ENCODE assay signal across 11 cellular contexts in the genomic region with DNA sequence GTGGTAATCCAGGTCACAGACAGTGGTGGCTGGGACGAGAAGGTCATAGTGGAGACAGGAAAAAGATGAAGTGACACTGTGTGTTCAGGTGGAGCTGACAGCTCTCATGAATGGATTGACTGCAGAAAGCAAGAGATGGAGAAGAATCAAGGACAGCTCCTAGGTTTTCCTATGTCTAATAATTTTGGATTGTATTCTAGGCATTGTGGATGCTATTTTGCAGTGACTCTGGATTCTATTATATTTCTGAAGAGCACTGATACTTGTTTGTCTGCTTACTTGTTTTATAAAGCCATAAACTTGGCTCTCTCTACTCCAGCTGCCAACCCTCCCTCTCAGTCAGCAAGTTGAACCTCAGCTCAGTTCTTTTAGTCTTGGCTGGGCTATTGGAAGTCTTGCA. TPM values are rescaled to one million over a fixed set of nuclear protein-coding genes. Genes with fewer than 3 reads are reported as not detected.
"Had no signal": no experiment of that assay in that cellular context is flagged by ENCODE, and none has a peak within 500 bp of the region (broad histone marks: within the 10 kb centered on the region; RNA-seq: fewer than 3 reads in every experiment).

No MANE protein-coding gene starts in this region.

- H3K4me3 ChIP-seq: GM23248 had no signal

- H3K4me1 Mint-ChIP-seq: IgD-negative memory B cell had no signal

- DNase-seq: GM23248, H9, HCEC 1CT, HFFc6, KBM-7 had no signal

- FAIRE-seq: H1, H54, HTR-8/SVneo had no signal

- H2AFZ ChIP-seq: GM23248 had no signal

- H3K27ac Mint-ChIP-seq: H9, HFFc6 had no signal

- H3K27ac ChIP-seq: GM23248, KMS-11 had no signal

- H3K4me2 ChIP-seq: KMS-11 had no signal

- H3K9ac ChIP-seq: GM23248, KMS-11 had no signal

- H3K4me3 Mint-ChIP-seq: H9, HFFc6, IgD-negative memory B cell had no signal

RNA-seq across cellular contexts. Expression of gene BANF2, which starts 58.7 kb away (rescaled TPM):
- total RNA-seq: GM23248, H1, H9, HFFc6, HT-29 had no signal
- polyA plus RNA-seq: GM23248, H1, IgD-negative memory B cell had no signal
